Comparison of ENCODE assay signal across 15 cellular contexts in the genomic region with DNA sequence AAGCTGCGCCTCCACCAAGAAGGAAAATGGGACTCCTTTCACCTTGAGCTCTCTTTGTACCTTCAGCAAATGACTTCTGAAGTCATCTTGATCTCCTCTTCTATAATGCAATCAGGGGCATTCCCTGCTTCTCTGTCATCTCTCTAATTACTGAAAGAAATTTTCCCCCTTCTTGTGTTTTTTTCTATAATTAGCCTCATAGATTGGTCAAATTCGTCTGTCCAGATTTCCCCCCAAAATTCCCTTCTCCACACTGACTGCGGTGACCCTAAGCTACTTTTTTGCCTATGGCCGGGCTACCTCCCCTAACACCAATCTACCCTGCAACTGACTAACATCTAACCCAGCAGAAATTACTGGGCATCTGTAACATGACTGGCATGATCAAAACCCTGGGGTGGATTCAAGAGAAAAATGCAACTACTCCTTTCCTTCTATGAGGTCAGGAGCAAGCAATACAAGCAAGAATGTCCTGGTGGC.
DNase-seq lines count a peak whose midpoint lies in the region; ATAC-seq and TF ChIP-seq lines count a peak whose summit lies in the region.
"Had no signal": no experiment of that assay in that cellular context is flagged by ENCODE, and none has a peak within 500 bp of the region (broad histone marks: within the 10 kb centered on the region; RNA-seq: fewer than 3 reads in every experiment).

No MANE protein-coding gene starts in this region.

- ATAC-seq in GM18502 (IDR thresholded peaks at IDR 0.05; ENCODE audit: poor library complexity, unreplicated experiment) (peak; percentile 17), aorta (ENCODE audit: low FRiP score) (no peak)
- ATAC-seq in effector memory CD8-positive, alpha-beta T cell (replicated peaks): no peak

- H3K4me3 Mint-ChIP-seq in effector memory CD8-positive, alpha-beta T cell: peak overlapping the region in 1 of 2 donors; percentile 48

- H3K27ac Mint-ChIP-seq in effector memory CD8-positive, alpha-beta T cell: peak overlapping the region; percentile 70 to 99

- H3K27ac ChIP-seq in OCI-LY1 (ENCODE audit: low read depth, low read length, poor library complexity, severe bottlenecking) (peak overlapping the region; percentile 99), aorta (ENCODE audit: low read depth in 1 of 2, low read length in 2 of 2) (no peak overlapping the region)
- H3K27ac ChIP-seq: PC-9 had no signal

- peaks cover 93% of the 10 kb centered on the region for H3K36me3 ChIP-seq in OCI-LY1 (ENCODE audit: insufficient read depth, low read length)
- no peaks in the 10 kb centered on the region for H3K36me3 ChIP-seq in aorta (ENCODE audit: control insufficient read depth in 1 of 2, insufficient read depth in 2 of 2, low read length in 1 of 2)

- H3K9me3 Mint-ChIP-seq in effector memory CD8-positive, alpha-beta T cell: no peaks in the 10 kb centered on the region

- H3K4me1 Mint-ChIP-seq in effector memory CD8-positive, alpha-beta T cell (ENCODE audit: low read depth in 2 of 2): peaks cover 50 to 64% of the 10 kb centered on the region in 2 donors

- intact Hi-C loops in aorta (cut with DNase I): no loop called here

- POLR2A ChIA-PET in HEK293T (lab: Yijun Ruan, JAX): no interaction called here

- H3K9ac ChIP-seq in OCI-LY1 (ENCODE audit: low read length): peak overlapping the region; percentile 87

- H3K79me2 ChIP-seq in OCI-LY1 (ENCODE audit: insufficient read depth, low read length): peaks cover 94% of the 10 kb centered on the region

- H2AFZ ChIP-seq in OCI-LY1 (ENCODE audit: low read length): no peak overlapping the region
- H2AFZ ChIP-seq: PC-9 had no signal

- H3K9me3 ChIP-seq in OCI-LY1 (ENCODE audit: low read length) (no peaks in the 10 kb centered on the region), aorta (ENCODE audit: control insufficient read depth, low read length) (no peaks in the 10 kb centered on the region)

- H3K27me3 ChIP-seq in OCI-LY1 (ENCODE audit: insufficient read depth, low read length): no peaks in the 10 kb centered on the region
- no peaks in the 10 kb centered on the region for H3K27me3 ChIP-seq in aorta (ENCODE audit: control insufficient read depth in 1 of 2, insufficient read depth in 2 of 2, low read length in 1 of 2)

- H4K20me1 ChIP-seq in OCI-LY1 (ENCODE audit: insufficient read depth, low read length): no peaks in the 10 kb centered on the region

- peaks cover 21% of the 10 kb centered on the region for H3K36me3 Mint-ChIP-seq in effector memory CD8-positive, alpha-beta T cell (ENCODE audit: insufficient read depth)

- 79 to 85% methylated on average over 4 of the region's 4 CpGs for WGBS in aorta, 2 donors

- H3K4me3 ChIP-seq in OCI-LY1 (ENCODE audit: low read depth, low read length, poor library complexity, severe bottlenecking): peak overlapping the region; percentile 61
- no peak overlapping the region for H3K4me3 ChIP-seq in aorta (ENCODE audit: low read length in 2 of 2)
- H3K4me3 ChIP-seq: PC-9 had no signal

- H3F3A ChIP-seq in OCI-LY1 (ENCODE audit: insufficient read depth, low read length): peaks cover 15% of the 10 kb centered on the region

- TF ChIP-seq CTCF in OCI-LY1 (IDR thresholded peaks at IDR 0.05; ENCODE audit: low read length): no peak

- no peaks in the 10 kb centered on the region for H3K9me2 ChIP-seq in OCI-LY1 (ENCODE audit: low read depth, low read length)

- DNase-seq in NCI-H2107 treated with DMSO at 0.1 percent for 48 hours (lab: John Stamatoyannopoulos, UW; ENCODE audit: unreplicated experiment) (peak; percentile 63), NCI-H2107 (lab: John Stamatoyannopoulos, UW) (no peak), HEK293T (ENCODE audit: extremely low spot score) (no peak), aorta (no peak), COLO668 (lab: John Stamatoyannopoulos, UW; ENCODE audit: unreplicated experiment) (no peak)
- no peak for DNase-seq in effector memory CD8-positive, alpha-beta T cell
- DNase-seq: 8988T; activated CD4-positive, alpha-beta T cell treated with anti-CD3 and anti-CD28 coated beads, Interleukin-2, amount 50 U/mL, for 4 hours; Calu3; cortex of kidney; PC-9; stimulated activated CD4-positive, alpha-beta T cell treated with anti-CD3 and anti-CD28 coated beads, Interleukin-12 subunit alpha, Interleukin-12 subunit beta, amount 100 ng/mL, for 4 hours; trophoblast cell had no signal

- H3K4me1 ChIP-seq in OCI-LY1 (ENCODE audit: insufficient read depth, low read length, severe bottlenecking): peaks cover 99% of the 10 kb centered on the region
- H3K4me1 ChIP-seq in aorta (ENCODE audit: control insufficient read depth in 1 of 2, insufficient read depth in 2 of 2, low read length in 2 of 2): peaks cover 1 to 8% of the 10 kb centered on the region in 2 donors

- peak overlapping the region; percentile 74 for H3K4me2 ChIP-seq in OCI-LY1 (ENCODE audit: low read length)
- H3K4me2 ChIP-seq: PC-9 had no signal

- CTCF ChIA-PET in HEK293T (lab: Yijun Ruan, JAX): interaction anchor here (0.7 to 1.0 kb wide), 2 partner anchors 19 to 172 kb away, joined by 3 read pairs; no protein-coding TSS in a partner anchor

- no peaks in the 10 kb centered on the region for H3K27me3 Mint-ChIP-seq in effector memory CD8-positive, alpha-beta T cell

TF ChIP-seq in HEK293T, 16 proteins besides CTCF, POLR2A, EP300 and RAD21:
- TF ChIP-seq ELF4 (IDR thresholded peaks at IDR 0.05): no peak
- TF ChIP-seq SP1 (IDR thresholded peaks at IDR 0.05): no peak
- TF ChIP-seq HDGF (IDR thresholded peaks at IDR 0.05; ENCODE audit: borderline replicate concordance): no peak
- no peak for TF ChIP-seq FOXK2 (IDR thresholded peaks at IDR 0.05)
- TF ChIP-seq NFRKB (IDR thresholded peaks at IDR 0.05): no peak
- TF ChIP-seq, protein P1, sequence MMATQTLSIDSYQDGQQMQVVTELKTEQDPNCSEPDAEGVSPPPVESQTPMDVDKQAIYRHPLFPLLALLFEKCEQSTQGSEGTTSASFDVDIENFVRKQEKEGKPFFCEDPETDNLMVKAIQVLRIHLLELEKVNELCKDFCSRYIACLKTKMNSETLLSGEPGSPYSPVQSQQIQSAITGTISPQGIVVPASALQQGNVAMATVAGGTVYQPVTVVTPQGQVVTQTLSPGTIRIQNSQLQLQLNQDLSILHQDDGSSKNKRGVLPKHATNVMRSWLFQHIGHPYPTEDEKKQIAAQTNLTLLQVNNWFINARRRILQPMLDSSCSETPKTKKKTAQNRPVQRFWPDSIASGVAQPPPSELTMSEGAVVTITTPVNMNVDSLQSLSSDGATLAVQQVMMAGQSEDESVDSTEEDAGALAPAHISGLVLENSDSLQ (IDR thresholded peaks at IDR 0.05): no peak
- no peak for TF ChIP-seq ARNT (IDR thresholded peaks at IDR 0.05)
- TF ChIP-seq BHLHE40 (IDR thresholded peaks at IDR 0.05; ENCODE audit: borderline replicate concordance): no peak
- no peak for TF ChIP-seq LEF1 (IDR thresholded peaks at IDR 0.05; ENCODE audit: borderline replicate concordance)
- TF ChIP-seq TARDBP (IDR thresholded peaks at IDR 0.05): no peak
- no peak for TF ChIP-seq ZNF384 (IDR thresholded peaks at IDR 0.05)
TF ChIP-seq in HEK293T: peak in this region for 0.
